In the genomic region with DNA sequence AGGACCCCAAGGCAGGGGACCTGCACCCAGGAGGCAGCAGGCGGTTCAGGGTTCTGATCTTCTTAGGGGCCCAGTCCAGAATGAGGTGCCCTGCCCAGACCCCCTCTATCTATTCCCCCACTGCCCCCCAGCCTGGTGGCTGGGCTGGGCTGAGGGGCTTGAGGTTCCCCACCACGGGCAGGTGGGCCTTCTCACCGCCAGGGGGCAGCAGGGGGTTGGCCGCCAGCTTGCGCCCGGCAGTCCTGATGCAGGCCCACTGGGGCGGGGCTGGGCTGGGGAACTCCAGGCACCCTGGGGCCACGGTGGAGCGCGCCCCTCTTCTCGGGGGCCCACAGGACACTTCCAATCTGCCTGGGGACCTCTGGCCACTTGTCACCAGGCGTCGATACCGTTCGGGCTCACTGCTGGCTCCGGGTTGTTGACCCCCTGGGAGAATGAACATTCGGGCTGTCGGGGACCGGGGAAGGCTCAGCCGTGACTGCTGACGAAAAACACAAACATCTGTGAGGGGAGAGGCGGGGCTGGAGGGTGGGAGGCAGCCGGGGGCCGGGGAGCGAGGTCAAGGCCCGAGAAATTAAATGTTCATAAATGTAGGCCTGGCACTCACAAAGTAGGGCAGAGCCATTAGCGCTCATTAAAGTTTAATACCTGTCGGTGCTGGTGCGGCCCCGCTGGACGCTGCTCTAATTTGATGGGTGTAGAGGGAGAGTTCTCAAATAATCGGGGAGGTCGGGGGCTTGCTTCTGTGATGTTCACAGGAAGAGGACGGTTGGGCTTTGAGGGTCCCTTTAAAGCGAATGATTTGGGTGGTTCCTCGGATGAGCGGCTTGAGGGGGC, we compare ENCODE assay signal across 7 cellular contexts.
A peak's percentile ranks its signal among the peaks of the same experiment; 100 is the strongest.
DNase-seq lines count a peak whose midpoint lies in the region; ATAC-seq and TF ChIP-seq lines count a peak whose summit lies in the region.

No MANE protein-coding gene starts in this region.

- H3K27ac ChIP-seq in RWPE2 (ENCODE audit: poor library complexity, severe bottlenecking), result no peak overlapping the region
- no peak overlapping the region for H3K27ac ChIP-seq in left ventricle myocardium inferior (replicated peaks)

- ATAC-seq in GM21529 (IDR thresholded peaks at IDR 0.05; ENCODE audit: unreplicated experiment), result peak; percentile 50
- ATAC-seq in RWPE2 (ENCODE audit: low read depth), result no peak
- no peak for ATAC-seq in GM18498 (IDR thresholded peaks at IDR 0.05; ENCODE audit: unreplicated experiment)

- H3K4me1 ChIP-seq in RWPE2 (ENCODE audit: insufficient read depth, poor library complexity, severe bottlenecking) (peaks cover 45% of the 10 kb centered on the region), left ventricle myocardium inferior (peaks cover 37% of the 10 kb centered on the region)

- H3K27me3 ChIP-seq in RWPE2 (ENCODE audit: insufficient read depth, poor library complexity, severe bottlenecking) (no peaks in the 10 kb centered on the region), left ventricle myocardium inferior (ENCODE audit: low read depth) (no peaks in the 10 kb centered on the region)

- H3K4me3 ChIP-seq in RWPE2 (ENCODE audit: severe bottlenecking), result no peak overlapping the region
- H3K4me3 ChIP-seq in left ventricle myocardium inferior, result no peak overlapping the region

- TF ChIP-seq CTCF in RWPE2 (IDR thresholded peaks at IDR 0.05; ENCODE audit: poor library complexity, severe bottlenecking) (peak; percentile 65), left ventricle myocardium inferior (IDR thresholded peaks at IDR 0.05; ENCODE audit: borderline replicate concordance) (peak; percentile 91)

- H3K36me3 ChIP-seq in RWPE2 (ENCODE audit: low read depth) (no peaks in the 10 kb centered on the region), left ventricle myocardium inferior (no peaks in the 10 kb centered on the region)

- no peaks in the 10 kb centered on the region for H3K9me3 ChIP-seq in RWPE2 (ENCODE audit: severe bottlenecking)
- H3K9me3 ChIP-seq in left ventricle myocardium inferior (replicated peaks), result no peaks in the 10 kb centered on the region

- peak; percentile 67 for DNase-seq in RWPE2 (ENCODE audit: low spot score)
- DNase-seq in activated naive CD4-positive, alpha-beta T cell (lab: John Stamatoyannopoulos, UW), result peak; percentile 33 to 67 (median 52)
- peak; percentile 65 for DNase-seq in left ventricle myocardium inferior
- peak; percentile 48 to 61 (median 60) for DNase-seq in stimulated activated CD4-positive, alpha-beta T cell treated with anti-CD3 and anti-CD28 coated beads, Interleukin-12 subunit alpha, Interleukin-12 subunit beta, amount 100 ng/mL, for 48 hours (ENCODE audit: low read depth in 2 of 3, low spot score in 1 of 3)
- no peak for DNase-seq in HK-2 (ENCODE audit: unreplicated experiment)

- intact Hi-C loops in left ventricle myocardium inferior (cut with micrococcal nuclease), result no loop called here
